In the genomic region with DNA sequence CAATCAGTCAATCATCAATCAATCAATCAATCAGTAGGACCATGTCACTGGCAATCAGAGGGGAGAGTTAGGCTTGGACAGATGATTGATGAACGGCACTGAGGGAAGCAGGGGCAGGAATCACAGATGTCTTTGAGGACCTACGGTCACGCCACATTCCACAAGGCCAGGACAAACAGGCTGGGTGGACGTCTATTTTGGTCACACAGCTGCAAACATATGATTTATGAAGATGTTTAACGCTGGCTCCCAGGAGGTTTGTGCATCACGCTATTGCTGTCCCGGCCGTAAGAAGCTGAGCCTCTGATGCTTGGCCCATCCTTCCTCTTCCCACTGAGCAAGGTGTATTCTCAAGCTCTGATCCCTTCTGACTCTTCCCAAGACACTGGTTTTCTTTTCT, we compare ENCODE assay signal across 21 cellular contexts.
"Had no signal": no experiment of that assay in that cellular context is flagged by ENCODE, and none has a peak within 500 bp of the region (broad histone marks: within the 10 kb centered on the region; RNA-seq: fewer than 3 reads in every experiment).

No MANE protein-coding gene starts in this region.

- H3K4me1 ChIP-seq: left lung had no signal

- FAIRE-seq: endometrium, islet of Langerhans had no signal

- H3K4me1 Mint-ChIP-seq: activated CD4-positive, alpha-beta T cell treated with anti-CD3 and anti-CD28 coated beads, Interleukin-2, amount 10 ng/mL, durations not matched to agents 7 days and 5 days had no signal

- DNase-seq: activated CD4-positive, alpha-beta T cell treated with anti-CD3 and anti-CD28 coated beads, Interleukin-2, amount 10 ng/mL, durations not matched to agents 7 days and 5 days; activated effector memory CD4-positive, alpha-beta T cell treated with anti-CD3 and anti-CD28 coated beads, Interleukin-2, amount 50 U/mL, for 16 hours; activated T-cell treated with anti-CD3 and anti-CD28 coated beads, Interleukin-2, amount 50 U/mL, for 4 hours; amygdala; brain microvascular endothelial cell; dorsolateral prefrontal cortex; esophagus squamous epithelium; foreskin fibroblast; head of caudate nucleus; left lung; mesendoderm; posterior cingulate gyrus; right cardiac atrium; stimulated activated naive CD4-positive, alpha-beta T cell; T-helper 17 cell had no signal

- H3K36me3 ChIP-seq: brain microvascular endothelial cell had no signal

- H3K27me3 Mint-ChIP-seq: activated CD4-positive, alpha-beta T cell treated with anti-CD3 and anti-CD28 coated beads, Interleukin-2, amount 10 ng/mL, durations not matched to agents 7 days and 5 days; T-helper 17 cell had no signal

- H3K4me3 Mint-ChIP-seq: activated CD4-positive, alpha-beta T cell treated with anti-CD3 and anti-CD28 coated beads, Interleukin-2, amount 10 ng/mL, durations not matched to agents 7 days and 5 days; activated T-cell treated with anti-CD3 and anti-CD28 coated beads, Interleukin-2, amount 50 U/mL, for 4 hours; T-helper 17 cell; WTC11 had no signal

- H3K27ac Mint-ChIP-seq: activated CD4-positive, alpha-beta T cell treated with anti-CD3 and anti-CD28 coated beads, Interleukin-2, amount 10 ng/mL, durations not matched to agents 7 days and 5 days; T-helper 17 cell; WTC11 had no signal

- H3K27me3 ChIP-seq: brain microvascular endothelial cell, dorsolateral prefrontal cortex, esophagus squamous epithelium, left lung, neutrophil, suprapubic skin had no signal

- H3K4me3 ChIP-seq: dorsolateral prefrontal cortex, esophagus squamous epithelium, left lung, suprapubic skin had no signal

- ATAC-seq: activated naive CD4-positive, alpha-beta T cell treated with anti-CD3 and anti-CD28 coated beads, Interleukin-2, amount 50 U/mL, for 72 hours; activated T-cell treated with anti-CD3 and anti-CD28 coated beads, Interleukin-2, amount 50 U/mL, for 4 hours; left lung; T-helper 17 cell; WTC11 had no signal

- H3K27ac ChIP-seq: brain microvascular endothelial cell, esophagus squamous epithelium, left lung, neutrophil, suprapubic skin had no signal

- H3K9me3 ChIP-seq: esophagus squamous epithelium, left lung, neutrophil, suprapubic skin had no signal

- H3K9me3 Mint-ChIP-seq: activated naive CD4-positive, alpha-beta T cell treated with anti-CD3 and anti-CD28 coated beads, Interleukin-2, amount 50 U/mL, for 72 hours; activated T-cell treated with anti-CD3 and anti-CD28 coated beads, Interleukin-2, amount 50 U/mL, for 4 hours; WTC11 had no signal
